Comparison of ENCODE assay signal across 8 cellular contexts in the genomic region with DNA sequence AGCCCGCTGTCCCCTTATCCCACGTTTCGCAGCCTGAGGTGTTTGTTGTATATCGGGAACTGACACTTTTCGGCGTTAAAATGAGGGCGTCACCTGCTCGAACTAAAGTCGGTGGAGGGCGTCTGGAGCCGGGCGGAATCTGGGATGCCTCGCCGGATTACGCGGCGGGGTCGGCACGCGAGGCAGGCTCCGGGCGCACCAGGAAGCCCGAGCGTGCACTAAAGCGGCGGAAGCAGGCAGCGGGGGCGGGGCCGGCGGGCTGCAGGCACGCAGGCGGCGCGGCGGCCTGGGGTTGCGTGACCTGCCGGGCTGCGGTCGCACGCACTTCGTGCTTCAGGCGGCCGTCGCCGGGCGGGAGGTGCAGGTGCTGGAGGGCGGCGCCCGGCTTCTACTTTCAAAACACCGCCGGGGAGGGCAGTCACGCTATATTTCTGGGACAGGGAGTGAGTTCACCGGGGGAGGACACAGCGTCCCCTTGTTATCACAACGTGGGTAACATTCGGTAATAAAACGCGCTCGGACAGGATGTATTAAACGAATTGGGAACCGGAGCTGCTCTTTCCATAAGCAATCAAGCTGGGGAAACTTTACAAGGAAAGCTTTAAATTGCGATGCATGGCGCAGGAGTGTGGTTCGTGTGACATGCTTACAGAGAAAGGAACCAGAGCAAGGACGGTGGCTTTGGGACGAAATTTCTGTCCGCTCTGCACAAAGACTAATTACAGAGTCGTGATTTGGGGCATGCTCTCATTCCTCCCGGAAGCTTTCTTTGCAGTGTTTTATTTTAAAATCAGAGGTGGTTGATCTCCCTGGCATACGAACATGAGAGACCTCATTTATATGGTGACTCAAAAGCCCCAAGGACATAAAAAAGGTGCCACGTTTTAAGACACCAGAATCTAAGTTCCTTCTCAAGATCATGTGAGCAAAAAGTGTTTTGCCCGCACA. TPM values are rescaled to one million over a fixed set of nuclear protein-coding genes. Genes with fewer than 3 reads are reported as not detected.
DNase-seq lines count a peak whose midpoint lies in the region; ATAC-seq lines count a peak whose summit lies in the region.

No MANE protein-coding gene starts in this region.

- no peaks in the 10 kb centered on the region for H3K9me3 ChIP-seq in CD4-positive, alpha-beta memory T cell (ENCODE audit: control insufficient read depth in 1 of 2, low read length in 2 of 2)
- no peaks in the 10 kb centered on the region for H3K9me3 ChIP-seq in NT2/D1 (ENCODE audit: insufficient read depth, low read length)

- intact Hi-C loops in CD4-positive, alpha-beta memory T cell (cut with micrococcal nuclease), result loop anchor here (1.0 to 10.0 kb wide), 10 partner anchors 9 to 962 kb away; a partner anchor contains a TSS

- H3K27me3 ChIP-seq in CD4-positive, alpha-beta memory T cell (ENCODE audit: insufficient read depth, low read length), result no peaks in the 10 kb centered on the region
- H3K27me3 ChIP-seq in NT2/D1 (ENCODE audit: insufficient read depth, insufficient read length), result peaks cover 23% of the 10 kb centered on the region

- H3K4me3 Mint-ChIP-seq in CD4-positive, alpha-beta memory T cell, result peak overlapping the region; percentile 91 to 97 (median 96)

- POLR2A ChIA-PET in CD4-positive, alpha-beta memory T cell (lab: Charles Lee; ENCODE audit: partially characterized antibody), result interaction anchor here (0.6 to 4.3 kb wide), 29 partner anchors 8 to 903 kb away, joined by 3 to 90 read pairs (median 4); a partner anchor contains a TSS

- ATAC-seq in GM19351 (IDR thresholded peaks at IDR 0.05; ENCODE audit: unreplicated experiment) (peak; percentile 66), HG03457 (IDR thresholded peaks at IDR 0.05; ENCODE audit: unreplicated experiment) (peak; percentile 60)

- H3K4me1 ChIP-seq in CD4-positive, alpha-beta memory T cell (ENCODE audit: insufficient read depth, low read length), result peaks cover 39% of the 10 kb centered on the region
- no peaks in the 10 kb centered on the region for H3K4me1 ChIP-seq in NT2/D1 (ENCODE audit: insufficient read depth, insufficient read length)

- peaks cover 0 to 5% of the 10 kb centered on the region in 2 donors for H3K36me3 Mint-ChIP-seq in CD4-positive, alpha-beta memory T cell

- CTCF ChIA-PET in CD4-positive, alpha-beta memory T cell (lab: Charles Lee; ENCODE audit: partially characterized antibody), result interaction anchor here (0.6 to 1.9 kb wide), 7 partner anchors 140 to 320 kb away, joined by 3 to 8 read pairs (median 4); a partner anchor contains a TSS

- peak overlapping the region; percentile 91 to 98 (median 94) for H3K27ac Mint-ChIP-seq in CD4-positive, alpha-beta memory T cell

- DNase-seq in CD4-positive, alpha-beta memory T cell, result peak; percentile 79 to 85 (median 84)
- peak; percentile 79 for DNase-seq in NT2/D1 (ENCODE audit: low read depth, low spot score)
- peak; percentile 72 for DNase-seq in activated T-cell treated with anti-CD3 and anti-CD28 coated beads for 1 hour (ENCODE audit: low read depth)
- peak; percentile 70 for DNase-seq in epidermal melanocyte (ENCODE audit: insufficient read length, low spot score)
- peak; percentile 88 for DNase-seq in mucosa of gallbladder (ENCODE audit: low spot score)
- peak; percentile 83 for DNase-seq in stimulated activated CD8-positive, alpha-beta memory T cell treated with anti-CD3 and anti-CD28 coated beads, Interleukin-4, amount 100 ng/mL, for 24 hours (ENCODE audit: low read depth)

- no peaks in the 10 kb centered on the region for H3K27me3 Mint-ChIP-seq in CD4-positive, alpha-beta memory T cell

- peak overlapping the region; percentile 43 to 59 for H3K4me3 ChIP-seq in CD4-positive, alpha-beta memory T cell (ENCODE audit: low read length in 2 of 2)
- peak overlapping the region; percentile 36 for H3K4me3 ChIP-seq in NT2/D1 (ENCODE audit: insufficient read length, low read depth)

- peak overlapping the region; percentile 67 for H3K9ac ChIP-seq in NT2/D1 (ENCODE audit: insufficient read length, low read depth)

- no peaks in the 10 kb centered on the region for H3K9me3 Mint-ChIP-seq in CD4-positive, alpha-beta memory T cell

- peak overlapping the region; percentile 73 for H3K27ac ChIP-seq in CD4-positive, alpha-beta memory T cell (ENCODE audit: low read depth, low read length)

- H3K36me3 ChIP-seq in CD4-positive, alpha-beta memory T cell (ENCODE audit: insufficient read depth, low read length), result no peaks in the 10 kb centered on the region
- H3K36me3 ChIP-seq in NT2/D1 (ENCODE audit: insufficient read depth, insufficient read length, low read length), result no peaks in the 10 kb centered on the region

- peaks cover 22 to 45% (median 35%) of the 10 kb centered on the region in 4 donors for H3K4me1 Mint-ChIP-seq in CD4-positive, alpha-beta memory T cell

RNA-seq across cellular contexts. Expression of a gene that starts 9.1 kb away (rescaled TPM):
- total RNA-seq in CD4-positive, alpha-beta memory T cell, result 1 to 10 TPM; 2.1 to 2.9 TPM
- under 1 TPM; 0.53 to 0.55 TPM for polyA plus RNA-seq in CD4-positive, alpha-beta memory T cell
- total RNA-seq in mucosa of gallbladder, result 2.2 TPM

Comparison
In these comparisons a context has a peak if more than half of its experiments do, and no peak if none do; other contexts are left out.
1. Peak in every context shown above with its lines: DNase-seq, ATAC-seq, H3K4me3 ChIP-seq and H3K27ac ChIP-seq.